Comparison of ENCODE assay signal across 18 cellular contexts in the genomic region with DNA sequence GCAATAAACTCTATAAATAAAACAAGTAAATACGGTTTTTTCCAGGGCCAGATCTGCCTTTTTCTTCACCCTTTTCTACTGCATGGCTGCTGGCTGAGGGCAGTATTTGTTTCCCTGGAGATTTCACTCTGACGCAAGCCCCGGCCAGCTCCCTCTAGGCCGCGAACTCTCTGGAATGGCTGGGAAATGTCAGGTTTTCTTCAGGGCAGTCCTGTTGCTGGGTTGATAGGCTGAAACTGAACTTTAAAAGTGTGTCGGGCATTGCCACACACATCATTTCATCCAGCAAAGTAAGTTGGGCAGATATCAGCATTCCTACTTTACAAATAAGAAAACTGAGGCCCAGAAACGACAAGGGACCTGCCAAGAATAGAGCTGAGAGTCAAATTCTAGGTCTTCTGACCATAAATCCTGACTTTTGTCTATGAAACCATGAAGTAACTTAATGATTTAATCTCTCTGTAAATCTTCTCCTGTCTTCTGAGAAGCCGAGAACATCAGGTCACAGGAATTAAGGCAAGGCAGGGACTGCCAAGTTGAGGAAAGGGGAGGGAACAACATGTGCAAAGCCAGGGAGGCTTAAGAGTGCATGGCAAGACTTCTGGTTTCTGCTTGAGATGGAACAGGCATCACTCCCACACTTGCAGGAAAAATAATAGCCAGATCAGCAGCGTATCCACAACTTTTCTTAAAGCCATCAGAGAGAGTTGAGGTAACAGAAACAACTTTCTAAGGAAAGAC.
DNase-seq lines count a peak whose midpoint lies in the region; ATAC-seq and TF ChIP-seq lines count a peak whose summit lies in the region.
"Had no signal": no experiment of that assay in that cellular context is flagged by ENCODE, and none has a peak within 500 bp of the region (broad histone marks: within the 10 kb centered on the region; RNA-seq: fewer than 3 reads in every experiment).

No MANE protein-coding gene starts in this region.

- H3K9me2 ChIP-seq in PC-9 (ENCODE audit: insufficient read depth) = no peaks in the 10 kb centered on the region

- DNase-seq in WERI-Rb-1 (peak; percentile 23), fibroblast of villous mesenchyme (ENCODE audit: low read depth) (peak; percentile 8), mucosa of gallbladder (ENCODE audit: low spot score) (peak; percentile 61), PC-9 (no peak)
- DNase-seq: activated CD4-positive, alpha-beta T cell treated with anti-CD3 and anti-CD28 coated beads for 48 hours; activated CD8-positive, alpha-beta memory T cell treated with anti-CD3 and anti-CD28 coated beads, Interleukin-2, amount 50 U/mL, for 48 hours; activated naive CD4-positive, alpha-beta T cell; CD8-positive, alpha-beta T cell; DMS79; dorsolateral prefrontal cortex; HCEC 1CT; NCI-H774; stimulated activated naive CD4-positive, alpha-beta T cell treated with Interleukin-2 at 50 U/mL for 16 hours had no signal

- POLR2A ChIA-PET in PC-9 (lab: Charles Lee; ENCODE audit: unreplicated experiment) = no interaction called here

- H3K36me3 ChIP-seq in WERI-Rb-1 (no peaks in the 10 kb centered on the region), subcutaneous abdominal adipose tissue (ENCODE audit: control insufficient read depth in 5 of 5, insufficient read depth in 5 of 5, low read length in 5 of 5) (no peaks in the 10 kb centered on the region), PC-9 (ENCODE audit: low read depth) (no peaks in the 10 kb centered on the region)

- TF ChIP-seq CTCF in WERI-Rb-1 (IDR thresholded peaks at IDR 0.05; ENCODE audit: low read depth, low read length) (no peak), fibroblast of villous mesenchyme (IDR thresholded peaks at IDR 0.05; ENCODE audit: insufficient read depth, low read depth, low read length) (no peak), PC-9 (conservative IDR thresholded peaks at IDR 0.05) (no peak)

- H3K27me3 ChIP-seq in WERI-Rb-1 (ENCODE audit: insufficient read depth, low read depth, severe bottlenecking) (no peaks in the 10 kb centered on the region), subcutaneous abdominal adipose tissue (ENCODE audit: control insufficient read depth in 5 of 5, insufficient read depth in 4 of 5, low read length in 5 of 5) (no peaks in the 10 kb centered on the region), PC-9 (ENCODE audit: insufficient read depth, low read depth) (no peaks in the 10 kb centered on the region)
- H3K27me3 ChIP-seq: dorsolateral prefrontal cortex had no signal

- H3K4me3 ChIP-seq in WERI-Rb-1 (ENCODE audit: low read depth, low read length) (no peak overlapping the region), fibroblast of villous mesenchyme (ENCODE audit: low read depth, low read length) (no peak overlapping the region), subcutaneous abdominal adipose tissue (ENCODE audit: low read depth in 1 of 5, low read length in 5 of 5) (no peak overlapping the region), PC-9 (no peak overlapping the region)
- H3K4me3 ChIP-seq: dorsolateral prefrontal cortex had no signal

- no peak overlapping the region for H2AFZ ChIP-seq in PC-9

- H3K9me3 ChIP-seq in WERI-Rb-1 (ENCODE audit: severe bottlenecking) = no peaks in the 10 kb centered on the region
- peaks cover 0 to 4% (median 0%) of the 10 kb centered on the region in 5 donors for H3K9me3 ChIP-seq in subcutaneous abdominal adipose tissue (ENCODE audit: control insufficient read depth in 5 of 5, low read length in 5 of 5)
- no peaks in the 10 kb centered on the region; the same call in 1 of the 2 replicates for H3K9me3 ChIP-seq in PC-9 (ENCODE audit: insufficient read depth, low read depth)

- intact Hi-C loops in PC-9 (cut with micrococcal nuclease; ENCODE audit: unreplicated experiment) = no loop called here

- H3K4me1 ChIP-seq in subcutaneous abdominal adipose tissue (ENCODE audit: control insufficient read depth in 5 of 5, insufficient read depth in 5 of 5, low read length in 5 of 5) (peaks cover 4 to 20% (median 14%) of the 10 kb centered on the region in 5 donors), PC-9 (replicated peaks; ENCODE audit: insufficient read depth) (no peaks in the 10 kb centered on the region)

- no peaks in the 10 kb centered on the region for H4K20me1 ChIP-seq in PC-9 (ENCODE audit: insufficient read depth)

- H3F3A ChIP-seq in PC-9 (ENCODE audit: insufficient read depth, low read depth) = no peaks in the 10 kb centered on the region

- no peak overlapping the region for H3K27ac ChIP-seq in WERI-Rb-1
- H3K27ac ChIP-seq in subcutaneous abdominal adipose tissue (ENCODE audit: low read depth, low read length) = peak overlapping the region; percentile 87
- no peak overlapping the region for H3K27ac ChIP-seq in PC-9

- peak overlapping the region in 1 of 5 donors; percentile 8 for H3K9ac ChIP-seq in subcutaneous abdominal adipose tissue (ENCODE audit: low read length in 5 of 5)

- no peak for ATAC-seq in HG03135 (IDR thresholded peaks at IDR 0.05; ENCODE audit: unreplicated experiment)
- ATAC-seq in GM21360 (IDR thresholded peaks at IDR 0.05; ENCODE audit: unreplicated experiment) = no peak
- ATAC-seq in HG02642 (IDR thresholded peaks at IDR 0.05; ENCODE audit: poor library complexity, unreplicated experiment) = no peak
- ATAC-seq: CD8-positive, alpha-beta T cell; left lobe of liver had no signal

- H3K4me2 ChIP-seq in PC-9 = no peak overlapping the region

- no peaks in the 10 kb centered on the region for H3K79me2 ChIP-seq in PC-9 (ENCODE audit: low read depth)

- BruUV-seq in PC-9 (replicated peaks; lab: Mats Ljungman, UMichigan) = no TSS peak

- CTCF ChIA-PET in PC-9 (lab: Charles Lee) = no interaction called here

Comparison
In these comparisons a context has a peak if more than half of its experiments do, and no peak if none do; other contexts are left out.
1. DNase-seq: peak in WERI-Rb-1 (single experiment), fibroblast of villous mesenchyme (single experiment) and mucosa of gallbladder (single experiment); none in PC-9 (0 of 2).